26 cellular contexts compared by ENCODE assay signal in genomic region chr7:95691464-95691863, GRCh38.
DNase-seq lines count a peak whose midpoint lies in the region; ATAC-seq, FAIRE-seq and TF ChIP-seq lines count a peak whose summit lies in the region.
"Had no signal": no experiment of that assay in that cellular context is flagged by ENCODE, and none has a peak within 500 bp of the region (broad histone marks: within the 10 kb centered on the region; RNA-seq: fewer than 3 reads in every experiment).

No MANE protein-coding gene starts in this region.

- no peak overlapping the region for H3K4me3 ChIP-seq in DND-41 (ENCODE audit: low read depth in 1 of 2, low read length in 2 of 2)
- no peak overlapping the region for H3K4me3 ChIP-seq in PC-3 (ENCODE audit: low read length)
- H3K4me3 ChIP-seq: Peyer's patch, testis had no signal

- TF ChIP-seq CTCF in DND-41 (IDR thresholded peaks at IDR 0.05; ENCODE audit: borderline replicate concordance, extremely low read depth, low read length, poor library complexity, severe bottlenecking) (no peak), PC-3 (conservative IDR thresholded peaks at IDR 0.05; ENCODE audit: low read depth, low read length) (no peak), foreskin keratinocyte (conservative IDR thresholded peaks at IDR 0.05) (no peak)

- POLR2A ChIA-PET in PC-3 (lab: Charles Lee; ENCODE audit: unreplicated experiment) = interaction anchor here (0.7 kb wide), 1 partner anchor 216 kb away, joined by 3 read pairs; no protein-coding TSS in a partner anchor

- H3F3A ChIP-seq in PC-3 (ENCODE audit: low read length, unreplicated experiment) = no peaks in the 10 kb centered on the region

- no peaks in the 10 kb centered on the region for H3K79me2 ChIP-seq in DND-41 (ENCODE audit: insufficient read depth, low read length)
- no peaks in the 10 kb centered on the region for H3K79me2 ChIP-seq in PC-3 (ENCODE audit: low read length)

- no peaks in the 10 kb centered on the region for H3K9me2 ChIP-seq in PC-3 (replicated peaks; ENCODE audit: low read length)

- FAIRE-seq in GM12891 (lab: Jason Lieb, UNC) (no peak), RCC 7860 (lab: Jason Lieb, UNC) (no peak)
- FAIRE-seq: GM12892 had no signal

- H3K9me3 ChIP-seq in DND-41 (ENCODE audit: insufficient read depth, low read length, severe bottlenecking) (no peaks in the 10 kb centered on the region), PC-3 (ENCODE audit: low read length) (no peaks in the 10 kb centered on the region)
- H3K9me3 ChIP-seq: Peyer's patch, testis had no signal

- H3K36me3 ChIP-seq in DND-41 (ENCODE audit: insufficient read depth, low read length) (no peaks in the 10 kb centered on the region), PC-3 (ENCODE audit: low read depth, low read length) (no peaks in the 10 kb centered on the region)
- H3K36me3 ChIP-seq: brain microvascular endothelial cell, Peyer's patch had no signal

- H3K9ac ChIP-seq in DND-41 (ENCODE audit: low read depth, low read length) (no peak overlapping the region), PC-3 (ENCODE audit: low read length) (no peak overlapping the region)

- H3K27ac ChIP-seq in DND-41 (ENCODE audit: low read length) = no peak overlapping the region
- H3K27ac ChIP-seq in PC-3 (ENCODE audit: low read length) = peak overlapping the region; percentile 44
- no peak overlapping the region for H3K27ac ChIP-seq in foreskin keratinocyte
- H3K27ac ChIP-seq: brain microvascular endothelial cell, HL-60, Peyer's patch, testis had no signal

- intact Hi-C loops in PC-3 (cut with micrococcal nuclease) = no loop called here

- BruUV-seq in PC-3 (replicated peaks; lab: Mats Ljungman, UMichigan) = no TSS peak

- 0 out of 2 replicates have a peak overlapping the region, but pooled peaks have one; percentile 20 for H2AFZ ChIP-seq in DND-41 (ENCODE audit: low read depth, low read length)
- H2AFZ ChIP-seq in PC-3 (ENCODE audit: low read length) = no peak overlapping the region

- H3K27me3 ChIP-seq in DND-41 (ENCODE audit: insufficient read depth, low read length, poor library complexity) (peaks cover 13% of the 10 kb centered on the region), PC-3 (ENCODE audit: low read length) (peaks cover 20% of the 10 kb centered on the region), foreskin keratinocyte (peaks cover 3% of the 10 kb centered on the region)
- H3K27me3 ChIP-seq: brain microvascular endothelial cell, Peyer's patch, testis had no signal

- peaks cover 10% of the 10 kb centered on the region; the same call in 1 of the 2 replicates for H3K4me1 ChIP-seq in DND-41 (ENCODE audit: insufficient read depth, low read length)
- peaks cover 17% of the 10 kb centered on the region for H3K4me1 ChIP-seq in PC-3 (ENCODE audit: insufficient read depth, low read length)
- H3K4me1 ChIP-seq in foreskin keratinocyte = peaks cover 11% of the 10 kb centered on the region
- H3K4me1 ChIP-seq: Peyer's patch, testis had no signal

- no peak for ATAC-seq in DND-41 (ENCODE audit: insufficient read depth, low read depth)
- peak; percentile 93 for ATAC-seq in PC-3
- ATAC-seq in foreskin keratinocyte = peak; percentile 98
- ATAC-seq: activated CD4-positive, alpha-beta T cell treated with anti-CD3 and anti-CD28 coated beads for 36 hours; stimulated activated naive CD8-positive, alpha-beta T cell treated with anti-CD3 and anti-CD28 coated beads, Interleukin-15, Interleukin-2, amounts not matched to agents 100 U/mL and 50 U/mL, for 24 hours had no signal

- CTCF ChIA-PET in PC-3 (lab: Charles Lee) = interaction anchor here (0.5 to 3.0 kb wide), 6 partner anchors 32 to 214 kb away, joined by 3 to 51 read pairs (median 3); no protein-coding TSS in a partner anchor

- H3K4me2 ChIP-seq in DND-41 (ENCODE audit: insufficient read depth, low read length) (no peak overlapping the region), PC-3 (ENCODE audit: low read length) (peak overlapping the region; percentile 3; the same call in 1 of the 2 replicates)

- DNase-seq in COLO668 (lab: John Stamatoyannopoulos, UW; ENCODE audit: unreplicated experiment) = peak; percentile 16
- DNase-seq in DND-41 = no peak
- peak; percentile 70 for DNase-seq in PC-3
- DNase-seq in foreskin keratinocyte = peak; percentile 81 to 91
- no peak for DNase-seq in GM12891 (ENCODE audit: insufficient read length, low spot score)
- DNase-seq in RCC 7860 (ENCODE audit: low spot score) = no peak
- DNase-seq in activated T-cell treated with anti-CD3 and anti-CD28 coated beads, Interleukin-2, amount 50 U/mL, for 48 hours = no peak
- DNase-seq: ACHN; activated CD4-positive, alpha-beta T cell treated with anti-CD3 and anti-CD28 coated beads for 36 hours; activated CD8-positive, alpha-beta T cell treated with anti-CD3 and anti-CD28 coated beads, Interleukin-2, amount 10 ng/mL, durations not matched to agents 7 days and 5 days; amygdala; brain microvascular endothelial cell; CD4-positive, alpha-beta memory T cell; dorsolateral prefrontal cortex; HCEC 1CT; hypothalamus; Karpas-422; NCI-H1694 treated with DMSO at 0.1 percent for 48 hours; NCI-H2171 treated with DMSO at 0.1 percent for 48 hours; nephron progenitor cell; Peyer's patch; stimulated activated CD4-positive, alpha-beta T cell treated with anti-CD3 and anti-CD28 coated beads, Interleukin-1b, Interleukin-23, amount 100 ng/mL, for 48 hours; stimulated activated naive CD8-positive, alpha-beta T cell treated with anti-CD3 and anti-CD28 coated beads, Interleukin-15, Interleukin-2, amounts not matched to agents 100 U/mL and 50 U/mL, for 24 hours; testis had no signal

- no peak for TF ChIP-seq POLR2A in GM12891 (IDR thresholded peaks at IDR 0.05; ENCODE audit: low read depth, low read length)

- H4K20me1 ChIP-seq in DND-41 (ENCODE audit: insufficient read depth, low read length) = no peaks in the 10 kb centered on the region
- H4K20me1 ChIP-seq in PC-3 (ENCODE audit: low read length) = no peaks in the 10 kb centered on the region

TF ChIP-seq in GM12891, 5 proteins besides CTCF, POLR2A, EP300 and RAD21:
- no peak for TF ChIP-seq POLR2AphosphoS5 (IDR thresholded peaks at IDR 0.05; ENCODE audit: low read depth, low read length)
- no peak for TF ChIP-seq SPI1 (IDR thresholded peaks at IDR 0.05; ENCODE audit: low read depth, low read length)
- no peak for TF ChIP-seq PAX5 (IDR thresholded peaks at IDR 0.05; ENCODE audit: insufficient read depth, low read length, severe bottlenecking)
- no peak for TF ChIP-seq POU2F2 (IDR thresholded peaks at IDR 0.05; ENCODE audit: low read depth, low read length)
- TF ChIP-seq TAF1 (IDR thresholded peaks at IDR 0.05; ENCODE audit: low read depth, low read length) = no peak

Comparison
In these comparisons a context has a peak if more than half of its experiments do, and no peak if none do; other contexts are left out.
1. DNase-seq: peak in COLO668 (single experiment), PC-3 (single experiment) and foreskin keratinocyte (2 of 2); none in DND-41 (single experiment), GM12891 (single experiment), RCC 7860 (single experiment) and activated T-cell treated with anti-CD3 and anti-CD28 coated beads, Interleukin-2, amount 50 U/mL, for 48 hours (0 of 2).